Comparison of ENCODE assay signal across 32 cellular contexts in the genomic region with DNA sequence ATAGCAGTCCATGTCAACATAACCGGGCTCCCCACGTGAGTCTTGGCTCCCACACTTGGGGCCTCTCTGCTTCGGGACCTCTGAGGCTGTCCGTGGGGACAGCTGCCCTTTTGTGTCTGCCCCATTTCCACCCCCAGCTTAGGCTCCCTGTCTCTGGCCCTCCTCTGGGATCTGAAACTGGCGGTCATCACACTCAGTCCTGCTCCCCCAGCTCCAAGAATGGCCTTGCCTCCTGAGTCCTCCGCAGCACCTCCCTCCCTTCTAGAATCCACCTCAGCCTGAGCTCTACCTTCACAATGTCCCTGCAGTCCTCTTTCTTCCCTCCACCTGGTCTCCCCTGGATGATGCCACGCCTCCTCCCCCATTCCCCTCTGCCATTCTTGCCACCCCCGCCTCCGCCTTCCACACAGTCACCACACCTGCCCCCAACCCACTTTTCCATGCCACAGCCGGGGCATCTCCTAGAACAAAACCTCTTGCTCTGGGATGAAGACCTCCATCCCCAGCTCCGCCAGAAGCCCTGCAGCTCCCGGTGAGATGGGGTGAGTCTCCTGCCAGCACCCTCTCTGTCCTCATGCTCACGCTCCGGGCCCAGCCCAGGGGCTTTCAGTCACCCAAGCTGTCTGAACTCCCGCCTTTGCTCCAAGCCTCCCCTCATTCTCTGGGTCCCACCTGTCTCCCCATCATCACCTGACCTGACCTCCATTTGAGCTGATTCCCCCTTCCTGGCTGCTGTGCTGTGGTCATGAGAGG. TPM values are rescaled to one million over a fixed set of nuclear protein-coding genes. Genes with fewer than 3 reads are reported as not detected.
"Had no signal": no experiment of that assay in that cellular context is flagged by ENCODE, and none has a peak within 500 bp of the region (broad histone marks: within the 10 kb centered on the region; RNA-seq: fewer than 3 reads in every experiment).

No MANE protein-coding gene starts in this region.

- DNase-seq: activated CD4-positive, alpha-beta T cell treated with anti-CD3 and anti-CD28 coated beads, Interleukin-2, amount 10 ng/mL, durations not matched to agents 24 days and 14 days; activated CD4-positive, alpha-beta T cell treated with anti-CD3 and anti-CD28 coated beads, Interleukin-2, amount 50 U/mL, for 4 hours; activated CD8-positive, alpha-beta T cell treated with anti-CD3 and anti-CD28 coated beads for 36 hours; activated gamma-delta T cell treated with Interleukin-2 at 50 U/mL for 16 hours; activated naive CD4-positive, alpha-beta T cell treated with anti-CD3 and anti-CD28 coated beads for 36 hours; activated naive CD8-positive, alpha-beta T cell treated with anti-CD3 and anti-CD28 coated beads for 36 hours; activated T-cell treated with anti-CD3 and anti-CD28 coated beads, Interleukin-2, amount 50 U/mL, for 24 hours; MM.1S; MV-4-11; NCI-H1092 treated with DMSO at 0.1 percent for 48 hours; NCI-H1417; NCI-H187; NCI-H2029 treated with DMSO at 0.1 percent for 48 hours; NCI-H2107; NCI-H2171; NCI-H510A; NCI-H526; NCI-H748 treated with DMSO at 0.1 percent for 48 hours; NK-92 treated with Interleukin-12 subunit alpha and Interleukin-12 subunit beta, amount 100 ng/mL, for 24 hours; OCI-M1 had no signal

- H3K36me3 ChIP-seq: adrenal gland, SJSA1 had no signal

- H3K27me3 Mint-ChIP-seq: activated CD4-positive, alpha-beta T cell treated with anti-CD3 and anti-CD28 coated beads, Interleukin-2, amount 10 ng/mL, durations not matched to agents 24 days and 14 days; activated CD8-positive, alpha-beta T cell treated with anti-CD3 and anti-CD28 coated beads for 36 hours; activated naive CD8-positive, alpha-beta T cell treated with anti-CD3 and anti-CD28 coated beads for 36 hours; activated T-cell treated with anti-CD3 and anti-CD28 coated beads, Interleukin-2, amount 50 U/mL, for 24 hours had no signal

- H3K27ac Mint-ChIP-seq: activated CD8-positive, alpha-beta T cell treated with anti-CD3 and anti-CD28 coated beads for 36 hours; activated naive CD4-positive, alpha-beta T cell treated with anti-CD3 and anti-CD28 coated beads for 36 hours; activated naive CD8-positive, alpha-beta T cell treated with anti-CD3 and anti-CD28 coated beads for 36 hours; activated T-cell treated with anti-CD3 and anti-CD28 coated beads, Interleukin-2, amount 50 U/mL, for 24 hours; activated T-helper 1 cell treated with anti-CD3 and anti-CD28 coated beads, Interleukin-12 subunit alpha, Interleukin-12 subunit beta, Interleukin-2, Interleukin-4 antibody, amounts not matched to agents 30 ng/mL and 10 ng/mL and 1 ng/mL, durations not matched to agents 14 hours and 24 hours and 36 hours; T-helper 1 cell treated with Interleukin-12 subunit alpha and Interleukin-12 subunit beta and Interleukin-4 antibody, amounts not matched to agents 30 μg/mL and 1 μg/mL, for 36 hours; T-helper 2 cell treated with Interferon-gamma antibody and Interleukin-4, amounts not matched to agents 5 μg/mL and 100 μg/mL, for 36 hours had no signal

- H3K36me3 Mint-ChIP-seq: activated naive CD8-positive, alpha-beta T cell treated with anti-CD3 and anti-CD28 coated beads for 36 hours had no signal

- H3K9me3 Mint-ChIP-seq: activated CD4-positive, alpha-beta T cell treated with anti-CD3 and anti-CD28 coated beads, Interleukin-2, amount 10 ng/mL, durations not matched to agents 24 days and 14 days; activated CD8-positive, alpha-beta T cell treated with anti-CD3 and anti-CD28 coated beads for 36 hours; activated naive CD4-positive, alpha-beta T cell treated with anti-CD3 and anti-CD28 coated beads for 36 hours; activated naive CD8-positive, alpha-beta T cell treated with anti-CD3 and anti-CD28 coated beads for 36 hours; activated T-cell treated with anti-CD3 and anti-CD28 coated beads, Interleukin-2, amount 50 U/mL, for 24 hours; activated T-helper 1 cell treated with anti-CD3 and anti-CD28 coated beads, Interleukin-12 subunit alpha, Interleukin-12 subunit beta, Interleukin-2, Interleukin-4 antibody, amounts not matched to agents 30 ng/mL and 10 ng/mL and 1 ng/mL, durations not matched to agents 14 hours and 24 hours and 36 hours; T-helper 1 cell treated with Interleukin-12 subunit alpha and Interleukin-12 subunit beta and Interleukin-4 antibody, amounts not matched to agents 30 μg/mL and 1 μg/mL, for 36 hours; T-helper 2 cell treated with Interferon-gamma antibody and Interleukin-4, amounts not matched to agents 5 μg/mL and 100 μg/mL, for 36 hours had no signal

- H3K27ac ChIP-seq: adrenal gland, body of pancreas, KMS-11, SJSA1 had no signal

- H3K4me2 ChIP-seq: KMS-11, SK-N-SH had no signal

- H3K9ac ChIP-seq: KMS-11, SK-N-SH had no signal

- ATAC-seq: activated CD8-positive, alpha-beta T cell treated with anti-CD3 and anti-CD28 coated beads for 36 hours; body of pancreas had no signal

- H3K4me3 ChIP-seq: adrenal gland, body of pancreas, SJSA1 had no signal

- H3K4me3 Mint-ChIP-seq: activated CD4-positive, alpha-beta T cell treated with anti-CD3 and anti-CD28 coated beads, Interleukin-2, amount 10 ng/mL, durations not matched to agents 24 days and 14 days; activated CD8-positive, alpha-beta T cell treated with anti-CD3 and anti-CD28 coated beads for 36 hours; activated naive CD4-positive, alpha-beta T cell treated with anti-CD3 and anti-CD28 coated beads for 36 hours; activated naive CD8-positive, alpha-beta T cell treated with anti-CD3 and anti-CD28 coated beads for 36 hours; activated T-cell treated with anti-CD3 and anti-CD28 coated beads, Interleukin-2, amount 50 U/mL, for 24 hours; activated T-helper 1 cell treated with anti-CD3 and anti-CD28 coated beads, Interleukin-12 subunit alpha, Interleukin-12 subunit beta, Interleukin-2, Interleukin-4 antibody, amounts not matched to agents 30 ng/mL and 10 ng/mL and 1 ng/mL, durations not matched to agents 14 hours and 24 hours and 36 hours; T-helper 1 cell treated with Interleukin-12 subunit alpha and Interleukin-12 subunit beta and Interleukin-4 antibody, amounts not matched to agents 30 μg/mL and 1 μg/mL, for 36 hours; T-helper 2 cell treated with Interferon-gamma antibody and Interleukin-4, amounts not matched to agents 5 μg/mL and 100 μg/mL, for 36 hours had no signal

- H3K4me1 ChIP-seq: body of pancreas, SJSA1 had no signal

- H3K9me3 ChIP-seq: adrenal gland, body of pancreas, SJSA1, SK-N-SH had no signal

- H3K27me3 ChIP-seq: adrenal gland, body of pancreas, SJSA1 had no signal

RNA-seq across cellular contexts. Expression of gene UROC1, which starts 34.9 kb away (rescaled TPM):
- total RNA-seq: activated CD4-positive, alpha-beta T cell treated with anti-CD3 and anti-CD28 coated beads, Interleukin-2, amount 10 ng/mL, durations not matched to agents 24 days and 14 days; activated CD8-positive, alpha-beta memory T cell treated with anti-CD3 and anti-CD28 coated beads for 36 hours; activated CD8-positive, alpha-beta T cell treated with anti-CD3 and anti-CD28 coated beads for 36 hours; activated naive CD4-positive, alpha-beta T cell treated with anti-CD3 and anti-CD28 coated beads for 36 hours; activated naive CD8-positive, alpha-beta T cell treated with anti-CD3 and anti-CD28 coated beads for 36 hours; activated T-helper 1 cell treated with anti-CD3 and anti-CD28 coated beads, Interleukin-12 subunit alpha, Interleukin-12 subunit beta, Interleukin-2, Interleukin-4 antibody, amounts not matched to agents 30 ng/mL and 10 ng/mL and 1 ng/mL, durations not matched to agents 14 hours and 24 hours and 36 hours; astrocyte; body of pancreas; bronchial epithelial cell; LHCN-M2; SJSA1 had no signal
- polyA plus RNA-seq: SK-N-SH had no signal

RNA-seq across cellular contexts. Expression of gene CHST13, which starts 41.3 kb away (rescaled TPM):
- total RNA-seq: activated CD4-positive, alpha-beta T cell treated with anti-CD3 and anti-CD28 coated beads, Interleukin-2, amount 10 ng/mL, durations not matched to agents 24 days and 14 days; activated CD8-positive, alpha-beta memory T cell treated with anti-CD3 and anti-CD28 coated beads for 36 hours; activated CD8-positive, alpha-beta T cell treated with anti-CD3 and anti-CD28 coated beads for 36 hours; activated naive CD4-positive, alpha-beta T cell treated with anti-CD3 and anti-CD28 coated beads for 36 hours; activated naive CD8-positive, alpha-beta T cell treated with anti-CD3 and anti-CD28 coated beads for 36 hours; activated T-helper 1 cell treated with anti-CD3 and anti-CD28 coated beads, Interleukin-12 subunit alpha, Interleukin-12 subunit beta, Interleukin-2, Interleukin-4 antibody, amounts not matched to agents 30 ng/mL and 10 ng/mL and 1 ng/mL, durations not matched to agents 14 hours and 24 hours and 36 hours; astrocyte; bronchial epithelial cell; LHCN-M2; SJSA1 had no signal
